8 cellular contexts compared by ENCODE assay signal in the genomic region with DNA sequence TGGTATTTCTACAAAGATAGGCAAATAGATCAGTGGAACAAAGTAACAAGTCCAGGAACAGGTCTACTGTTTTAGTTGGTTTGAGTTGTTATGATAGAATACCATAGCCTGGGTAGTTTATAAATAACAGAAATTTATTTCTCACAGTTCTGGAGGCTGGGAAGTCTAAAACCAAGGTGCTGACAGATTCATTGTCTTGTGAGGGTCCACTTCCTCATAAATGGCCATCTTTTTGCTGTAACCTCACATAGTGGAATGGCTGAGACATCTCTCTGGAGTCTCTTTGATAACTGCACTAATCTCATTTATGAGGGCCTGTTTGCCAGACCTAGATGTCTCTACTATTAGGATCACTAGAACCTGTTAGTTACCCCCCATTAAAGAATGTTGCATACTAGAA.
"Had no signal": no experiment of that assay in that cellular context is flagged by ENCODE, and none has a peak within 500 bp of the region (broad histone marks: within the 10 kb centered on the region; RNA-seq: fewer than 3 reads in every experiment).

No MANE protein-coding gene starts in this region.

- H2AFZ ChIP-seq: GM23338 had no signal

- FAIRE-seq: H1, H54, HepG2 had no signal

- ATAC-seq: GM23338, HepG2 had no signal

- H3K4me3 ChIP-seq: GM23338 had no signal

- DNase-seq: H9, HCEC 1CT, KG1 had no signal

- H3K4me2 ChIP-seq: GM23338 had no signal

- H3K27ac ChIP-seq: HL-60 had no signal
